In genomic region chr5:40689442-40689841, GRCh38 we compare ENCODE assay signal across 8 cellular contexts. TPM values are rescaled to one million over a fixed set of nuclear protein-coding genes. Genes with fewer than 3 reads are reported as not detected.
A peak's percentile ranks its signal among the peaks of the same experiment; 100 is the strongest.
DNase-seq lines count a peak whose midpoint lies in the region; ATAC-seq and TF ChIP-seq lines count a peak whose summit lies in the region.

No MANE protein-coding gene starts in this region.

- ATAC-seq in naive thymus-derived CD8-positive, alpha-beta T cell: peak in 1 of 2 donors; percentile 27
- no peak for ATAC-seq in HG03571 (IDR thresholded peaks at IDR 0.05; ENCODE audit: unreplicated experiment)

- H3K4me1 Mint-ChIP-seq in chondrocyte (ENCODE audit: low read depth): peaks cover 39% of the 10 kb centered on the region
- H3K4me1 Mint-ChIP-seq in naive thymus-derived CD8-positive, alpha-beta T cell: peaks cover 25 to 73% (median 73%) of the 10 kb centered on the region in 4 donors

- no peak overlapping the region for H3K4me3 ChIP-seq in HFF-Myc (replicated peaks; ENCODE audit: low read depth, low read length)

- H3K27me3 Mint-ChIP-seq in chondrocyte (ENCODE audit: low read depth): no peaks in the 10 kb centered on the region
- no peaks in the 10 kb centered on the region for H3K27me3 Mint-ChIP-seq in naive thymus-derived CD8-positive, alpha-beta T cell

- H3K9me3 Mint-ChIP-seq in chondrocyte (ENCODE audit: low read depth): peaks cover 1% of the 10 kb centered on the region
- H3K9me3 Mint-ChIP-seq in naive thymus-derived CD8-positive, alpha-beta T cell: no peaks in the 10 kb centered on the region

- peaks cover 8% of the 10 kb centered on the region for H3K36me3 Mint-ChIP-seq in chondrocyte (ENCODE audit: low read depth)
- peaks cover 0 to 74% (median 16%) of the 10 kb centered on the region in 3 donors for H3K36me3 Mint-ChIP-seq in naive thymus-derived CD8-positive, alpha-beta T cell

- DNase-seq in GM04504 (ENCODE audit: low read depth) (peak; percentile 80), HFF-Myc (ENCODE audit: extremely low read depth, low read depth) (peak; percentile 92), OCI-M1 (lab: John Stamatoyannopoulos, UW) (peak; percentile 48), chondrocyte (ENCODE audit: low spot score) (no peak), amygdala (lab: John Stamatoyannopoulos, UW) (no peak), NCI-H1048 (lab: John Stamatoyannopoulos, UW) (no peak)
- peak in 1 of 10 donors; percentile 19 for DNase-seq in naive thymus-derived CD8-positive, alpha-beta T cell

- TF ChIP-seq CTCF in HFF-Myc (IDR thresholded peaks at IDR 0.05; ENCODE audit: low read depth, low read length, missing control alignments) (no peak), chondrocyte (IDR thresholded peaks at IDR 0.05) (no peak)

- H3K27ac Mint-ChIP-seq in chondrocyte (ENCODE audit: unreplicated experiment): peak overlapping the region; percentile 41
- H3K27ac Mint-ChIP-seq in naive thymus-derived CD8-positive, alpha-beta T cell: peak overlapping the region in 8 of 10 donors; percentile 5 to 93 (median 78)

- POLR2A ChIA-PET in naive thymus-derived CD8-positive, alpha-beta T cell (lab: Charles Lee): no interaction called here

- H3K4me3 Mint-ChIP-seq in chondrocyte (ENCODE audit: unreplicated experiment): no peak overlapping the region
- peak overlapping the region in 6 of 10 donors; percentile 39 to 100 (median 57) for H3K4me3 Mint-ChIP-seq in naive thymus-derived CD8-positive, alpha-beta T cell

RNA-seq across cellular contexts. Expression of gene PTGER4, which starts 9.7 kb away (rescaled TPM):
- total RNA-seq in chondrocyte: 4.3 to 15.4 TPM (median 4.9 TPM) in 3 replicates
- total RNA-seq in naive thymus-derived CD8-positive, alpha-beta T cell: 10 to 100 TPM; 28.2 to 30.7 TPM
- 10 to 100 TPM; 36.0 to 43.8 (median 41.6) TPM for polyA plus RNA-seq in naive thymus-derived CD8-positive, alpha-beta T cell

Comparison
In these comparisons a context has a peak if more than half of its experiments do, and no peak if none do; other contexts are left out.
1. DNase-seq: peak in GM04504 (single experiment), HFF-Myc (single experiment) and OCI-M1 (single experiment); none in chondrocyte (single experiment), amygdala (0 of 56) and NCI-H1048 (single experiment).